ENCODE assay signal across 2 cellular contexts in the genomic region with DNA sequence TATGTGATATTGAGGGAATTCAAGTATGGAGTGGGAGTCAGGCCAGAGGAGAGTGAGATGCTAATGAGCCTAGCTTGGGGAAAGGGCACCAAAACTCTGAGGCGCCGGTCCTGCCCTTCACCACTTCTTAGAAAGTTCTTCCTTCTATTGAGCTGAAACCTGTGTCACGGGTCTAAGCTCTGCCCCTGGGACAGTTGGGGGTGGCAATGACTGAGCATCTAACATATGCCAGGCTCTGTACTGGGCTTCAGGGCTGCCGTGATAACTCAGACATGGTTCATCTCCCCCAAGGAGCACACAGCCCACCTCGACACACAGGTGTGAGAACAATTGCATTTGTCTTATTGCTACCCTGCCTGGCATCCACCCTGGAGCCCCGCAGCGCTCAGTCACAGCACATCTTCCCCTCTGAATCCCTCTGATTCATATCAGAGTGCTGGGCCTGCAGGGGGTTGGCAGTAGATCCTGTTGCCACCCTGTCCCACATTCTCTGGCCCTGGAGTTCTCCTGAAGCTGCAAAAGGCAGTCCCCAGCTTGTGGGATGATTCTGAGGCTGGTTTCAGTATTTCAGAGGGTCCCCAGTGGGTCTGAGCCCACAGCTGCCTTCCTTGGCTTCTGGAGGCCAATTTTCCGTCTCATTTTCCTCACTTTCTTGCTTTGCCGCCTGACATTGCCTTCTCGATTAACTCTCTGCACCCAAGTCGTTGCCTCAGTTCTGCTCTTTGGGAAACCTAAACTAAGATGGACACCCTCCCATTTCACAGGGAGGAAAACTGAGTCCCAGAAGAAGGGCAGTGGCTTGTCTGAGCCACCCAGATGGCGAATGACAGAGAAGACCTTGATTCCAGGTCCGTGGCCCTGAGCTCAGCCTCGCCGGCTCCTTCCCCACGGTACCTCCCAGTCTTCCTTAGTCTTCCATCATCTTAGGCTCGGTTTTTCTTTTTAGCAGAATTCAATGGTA.
TF ChIP-seq lines count a peak whose summit lies in the region.

No MANE protein-coding gene starts in this region.

TF ChIP-seq in GM12891, 5 proteins besides CTCF, POLR2A, EP300 and RAD21:
- TF ChIP-seq SPI1 (IDR thresholded peaks at IDR 0.05; ENCODE audit: low read depth, low read length) (no peak), PAX5 (IDR thresholded peaks at IDR 0.05; ENCODE audit: insufficient read depth, low read length, severe bottlenecking) (no peak), POLR2AphosphoS5 (IDR thresholded peaks at IDR 0.05; ENCODE audit: low read depth, low read length) (no peak), TAF1 (IDR thresholded peaks at IDR 0.05; ENCODE audit: low read depth, low read length) (no peak), POU2F2 (IDR thresholded peaks at IDR 0.05; ENCODE audit: low read depth, low read length) (no peak)

TF ChIP-seq in IMR-90, 13 proteins besides CTCF, POLR2A, EP300 and RAD21:
- TF ChIP-seq FOS (IDR thresholded peaks at IDR 0.05; ENCODE audit: low read depth, low read length) (no peak), MXI1 (IDR thresholded peaks at IDR 0.05; ENCODE audit: borderline replicate concordance, low read depth, low read length) (no peak), NFE2L2 (IDR thresholded peaks at IDR 0.05; ENCODE audit: low read depth, low read length) (no peak), RFX5 (IDR thresholded peaks at IDR 0.05; ENCODE audit: low read depth, low read length) (no peak), CEBPB (IDR thresholded peaks at IDR 0.05; ENCODE audit: low read depth, low read length) (no peak), MAZ (IDR thresholded peaks at IDR 0.05; ENCODE audit: borderline replicate concordance, low read depth, low read length) (no peak), SMC3 (IDR thresholded peaks at IDR 0.05; ENCODE audit: low read depth, low read length) (no peak), BHLHE40 (IDR thresholded peaks at IDR 0.05; ENCODE audit: low read depth, low read length) (no peak)
- TF ChIP-seq, protein P1, sequence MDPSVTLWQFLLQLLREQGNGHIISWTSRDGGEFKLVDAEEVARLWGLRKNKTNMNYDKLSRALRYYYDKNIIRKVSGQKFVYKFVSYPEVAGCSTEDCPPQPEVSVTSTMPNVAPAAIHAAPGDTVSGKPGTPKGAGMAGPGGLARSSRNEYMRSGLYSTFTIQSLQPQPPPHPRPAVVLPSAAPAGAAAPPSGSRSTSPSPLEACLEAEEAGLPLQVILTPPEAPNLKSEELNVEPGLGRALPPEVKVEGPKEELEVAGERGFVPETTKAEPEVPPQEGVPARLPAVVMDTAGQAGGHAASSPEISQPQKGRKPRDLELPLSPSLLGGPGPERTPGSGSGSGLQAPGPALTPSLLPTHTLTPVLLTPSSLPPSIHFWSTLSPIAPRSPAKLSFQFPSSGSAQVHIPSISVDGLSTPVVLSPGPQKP (IDR thresholded peaks at IDR 0.05; ENCODE audit: borderline replicate concordance, low read depth, low read length): no peak
- TF ChIP-seq, protein P2, sequence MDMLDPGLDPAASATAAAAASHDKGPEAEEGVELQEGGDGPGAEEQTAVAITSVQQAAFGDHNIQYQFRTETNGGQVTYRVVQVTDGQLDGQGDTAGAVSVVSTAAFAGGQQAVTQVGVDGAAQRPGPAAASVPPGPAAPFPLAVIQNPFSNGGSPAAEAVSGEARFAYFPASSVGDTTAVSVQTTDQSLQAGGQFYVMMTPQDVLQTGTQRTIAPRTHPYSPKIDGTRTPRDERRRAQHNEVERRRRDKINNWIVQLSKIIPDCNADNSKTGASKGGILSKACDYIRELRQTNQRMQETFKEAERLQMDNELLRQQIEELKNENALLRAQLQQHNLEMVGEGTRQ (IDR thresholded peaks at IDR 0.05; ENCODE audit: low read depth, low read length): no peak
TF ChIP-seq in IMR-90: peak in this region for 0.
